In genomic region chr9:89564257-89564878, GRCh38 we compare ENCODE assay signal across 1 cellular context.
TF ChIP-seq lines count a peak whose summit lies in the region.

No MANE protein-coding gene starts in this region.

TF ChIP-seq in HepG2, 621 proteins besides CTCF, POLR2A, EP300 and RAD21 (continued from another document):
- TF ChIP-seq, protein P1, sequence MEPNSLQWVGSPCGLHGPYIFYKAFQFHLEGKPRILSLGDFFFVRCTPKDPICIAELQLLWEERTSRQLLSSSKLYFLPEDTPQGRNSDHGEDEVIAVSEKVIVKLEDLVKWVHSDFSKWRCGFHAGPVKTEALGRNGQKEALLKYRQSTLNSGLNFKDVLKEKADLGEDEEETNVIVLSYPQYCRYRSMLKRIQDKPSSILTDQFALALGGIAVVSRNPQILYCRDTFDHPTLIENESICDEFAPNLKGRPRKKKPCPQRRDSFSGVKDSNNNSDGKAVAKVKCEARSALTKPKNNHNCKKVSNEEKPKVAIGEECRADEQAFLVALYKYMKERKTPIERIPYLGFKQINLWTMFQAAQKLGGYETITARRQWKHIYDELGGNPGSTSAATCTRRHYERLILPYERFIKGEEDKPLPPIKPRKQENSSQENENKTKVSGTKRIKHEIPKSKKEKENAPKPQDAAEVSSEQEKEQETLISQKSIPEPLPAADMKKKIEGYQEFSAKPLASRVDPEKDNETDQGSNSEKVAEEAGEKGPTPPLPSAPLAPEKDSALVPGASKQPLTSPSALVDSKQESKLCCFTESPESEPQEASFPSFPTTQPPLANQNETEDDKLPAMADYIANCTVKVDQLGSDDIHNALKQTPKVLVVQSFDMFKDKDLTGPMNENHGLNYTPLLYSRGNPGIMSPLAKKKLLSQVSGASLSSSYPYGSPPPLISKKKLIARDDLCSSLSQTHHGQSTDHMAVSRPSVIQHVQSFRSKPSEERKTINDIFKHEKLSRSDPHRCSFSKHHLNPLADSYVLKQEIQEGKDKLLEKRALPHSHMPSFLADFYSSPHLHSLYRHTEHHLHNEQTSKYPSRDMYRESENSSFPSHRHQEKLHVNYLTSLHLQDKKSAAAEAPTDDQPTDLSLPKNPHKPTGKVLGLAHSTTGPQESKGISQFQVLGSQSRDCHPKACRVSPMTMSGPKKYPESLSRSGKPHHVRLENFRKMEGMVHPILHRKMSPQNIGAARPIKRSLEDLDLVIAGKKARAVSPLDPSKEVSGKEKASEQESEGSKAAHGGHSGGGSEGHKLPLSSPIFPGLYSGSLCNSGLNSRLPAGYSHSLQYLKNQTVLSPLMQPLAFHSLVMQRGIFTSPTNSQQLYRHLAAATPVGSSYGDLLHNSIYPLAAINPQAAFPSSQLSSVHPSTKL (CRISPR knock-in tag; IDR thresholded peaks at IDR 0.05) = 0 out of 2 replicates have a peak, but pooled peaks have one; percentile 9
- TF ChIP-seq ZNF674 (CRISPR knock-in tag; IDR thresholded peaks at IDR 0.05; ENCODE audit: low read depth) (no peak), KDM5A (IDR thresholded peaks at IDR 0.05; ENCODE audit: borderline replicate concordance, low read length) (no peak), ZNF614 (CRISPR knock-in tag; IDR thresholded peaks at IDR 0.05; ENCODE audit: borderline replicate concordance) (peak; percentile 26; the same call in 1 of the 2 replicates), MTF1 (CRISPR knock-in tag; IDR thresholded peaks at IDR 0.05) (no peak), HOMEZ (CRISPR knock-in tag; IDR thresholded peaks at IDR 0.05; ENCODE audit: low read depth) (0 out of 2 replicates have a peak, but pooled peaks have one; percentile 15), DMAP1 (CRISPR knock-in tag; IDR thresholded peaks at IDR 0.05) (no peak), ZNF687 (CRISPR knock-in tag; IDR thresholded peaks at IDR 0.05) (peak; percentile 53), ZNF770 (CRISPR knock-in tag; IDR thresholded peaks at IDR 0.05) (0 out of 2 replicates have a peak, but pooled peaks have one; percentile 19), BRCA1 (CRISPR knock-in tag; IDR thresholded peaks at IDR 0.05) (no peak), ZNF547 (CRISPR knock-in tag; IDR thresholded peaks at IDR 0.05) (no peak), SPEN (CRISPR knock-in tag; IDR thresholded peaks at IDR 0.05; ENCODE audit: low read depth) (no peak), MEF2D (CRISPR knock-in tag; IDR thresholded peaks at IDR 0.05) (no peak), BORCS8-MEF2B (CRISPR knock-in tag; IDR thresholded peaks at IDR 0.05) (0 out of 2 replicates have a peak, but pooled peaks have one; percentile 23), POGZ (CRISPR knock-in tag; IDR thresholded peaks at IDR 0.05) (peak; percentile 39; the same call in 1 of the 2 replicates), EED (CRISPR knock-in tag; IDR thresholded peaks at IDR 0.05) (no peak), HMGXB4 (CRISPR knock-in tag; IDR thresholded peaks at IDR 0.05; ENCODE audit: borderline replicate concordance in 1 of 2, low read depth in 1 of 2) (0 out of 4 replicates have a peak, but pooled peaks of 1 of the 2 experiments have one; percentile 37), ZMYM4 (CRISPR knock-in tag; IDR thresholded peaks at IDR 0.05) (peak; percentile 41; the same call in 1 of the 2 replicates), HNF1B (CRISPR knock-in tag; IDR thresholded peaks at IDR 0.05) (0 out of 2 replicates have a peak, but pooled peaks have one; percentile 12), MIXL1 (CRISPR knock-in tag; IDR thresholded peaks at IDR 0.05) (no peak), MIER3 (CRISPR knock-in tag; IDR thresholded peaks at IDR 0.05; ENCODE audit: borderline replicate concordance) (0 out of 2 replicates have a peak, but pooled peaks have one; percentile 28), ZNF501 (CRISPR knock-in tag; IDR thresholded peaks at IDR 0.05) (peak; percentile 42; the same call in 1 of the 2 replicates), STAG1 (CRISPR knock-in tag; IDR thresholded peaks at IDR 0.05) (peak; percentile 40), NFE2 (CRISPR knock-in tag; IDR thresholded peaks at IDR 0.05) (no peak), ZFP82 (CRISPR knock-in tag; IDR thresholded peaks at IDR 0.05; ENCODE audit: borderline replicate concordance) (no peak), SAP130 (CRISPR knock-in tag; IDR thresholded peaks at IDR 0.05; ENCODE audit: low read depth) (0 out of 2 replicates have a peak, but pooled peaks have one; percentile 10), MEIS2 (CRISPR knock-in tag; IDR thresholded peaks at IDR 0.05) (0 out of 2 replicates have a peak, but pooled peaks have one; percentile 41), SNRNP70 (IDR thresholded peaks at IDR 0.05; ENCODE audit: low read depth, low read length) (no peak), ZBTB21 (CRISPR knock-in tag; IDR thresholded peaks at IDR 0.05) (peak; percentile 81), NFKB2 (CRISPR knock-in tag; IDR thresholded peaks at IDR 0.05; ENCODE audit: borderline replicate concordance) (0 out of 2 replicates have a peak, but pooled peaks have one; percentile 17), SP5 (CRISPR knock-in tag; IDR thresholded peaks at IDR 0.05; ENCODE audit: borderline replicate concordance, low read depth) (no peak), SP4 (CRISPR knock-in tag; IDR thresholded peaks at IDR 0.05) (no peak), TBX2 (CRISPR knock-in tag; IDR thresholded peaks at IDR 0.05; ENCODE audit: borderline replicate concordance) (0 out of 2 replicates have a peak, but pooled peaks have one; percentile 23)
- TF ChIP-seq, protein P2, sequence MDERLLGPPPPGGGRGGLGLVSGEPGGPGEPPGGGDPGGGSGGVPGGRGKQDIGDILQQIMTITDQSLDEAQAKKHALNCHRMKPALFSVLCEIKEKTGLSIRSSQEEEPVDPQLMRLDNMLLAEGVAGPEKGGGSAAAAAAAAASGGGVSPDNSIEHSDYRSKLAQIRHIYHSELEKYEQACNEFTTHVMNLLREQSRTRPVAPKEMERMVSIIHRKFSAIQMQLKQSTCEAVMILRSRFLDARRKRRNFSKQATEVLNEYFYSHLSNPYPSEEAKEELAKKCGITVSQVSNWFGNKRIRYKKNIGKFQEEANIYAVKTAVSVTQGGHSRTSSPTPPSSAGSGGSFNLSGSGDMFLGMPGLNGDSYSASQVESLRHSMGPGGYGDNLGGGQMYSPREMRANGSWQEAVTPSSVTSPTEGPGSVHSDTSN (CRISPR knock-in tag; IDR thresholded peaks at IDR 0.05) = peak; percentile 81; the same call in 1 of the 2 replicates
- TF ChIP-seq, protein P3, sequence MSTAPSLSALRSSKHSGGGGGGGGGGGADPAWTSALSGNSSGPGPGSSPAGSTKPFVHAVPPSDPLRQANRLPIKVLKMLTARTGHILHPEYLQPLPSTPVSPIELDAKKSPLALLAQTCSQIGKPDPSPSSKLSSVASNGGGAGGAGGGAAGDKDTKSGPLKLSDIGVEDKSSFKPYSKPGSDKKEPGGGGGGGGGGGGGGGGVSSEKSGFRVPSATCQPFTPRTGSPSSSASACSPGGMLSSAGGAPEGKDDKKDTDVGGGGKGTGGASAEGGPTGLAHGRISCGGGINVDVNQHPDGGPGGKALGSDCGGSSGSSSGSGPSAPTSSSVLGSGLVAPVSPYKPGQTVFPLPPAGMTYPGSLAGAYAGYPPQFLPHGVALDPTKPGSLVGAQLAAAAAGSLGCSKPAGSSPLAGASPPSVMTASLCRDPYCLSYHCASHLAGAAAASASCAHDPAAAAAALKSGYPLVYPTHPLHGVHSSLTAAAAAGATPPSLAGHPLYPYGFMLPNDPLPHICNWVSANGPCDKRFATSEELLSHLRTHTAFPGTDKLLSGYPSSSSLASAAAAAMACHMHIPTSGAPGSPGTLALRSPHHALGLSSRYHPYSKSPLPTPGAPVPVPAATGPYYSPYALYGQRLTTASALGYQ (CRISPR knock-in tag; IDR thresholded peaks at IDR 0.05) = no peak
